In genomic region chr5:150446103-150446502, GRCh38 we compare ENCODE assay signal across 14 cellular contexts. TPM values are rescaled to one million over a fixed set of nuclear protein-coding genes. Genes with fewer than 3 reads are reported as not detected.
DNase-seq lines count a peak whose midpoint lies in the region; ATAC-seq and TF ChIP-seq lines count a peak whose summit lies in the region.
"Had no signal": no experiment of that assay in that cellular context is flagged by ENCODE, and none has a peak within 500 bp of the region (broad histone marks: within the 10 kb centered on the region; RNA-seq: fewer than 3 reads in every experiment).

No MANE protein-coding gene starts in this region.

- H2AFZ ChIP-seq in GM23338, result no peak overlapping the region
- no peak overlapping the region for H2AFZ ChIP-seq in mesenchymal stem cell (ENCODE audit: low read depth, low read length)

- H2BK12ac ChIP-seq in mesenchymal stem cell (ENCODE audit: low read length in 2 of 2), result no peak overlapping the region

- TF ChIP-seq POLR2A in thyroid gland (IDR thresholded peaks at IDR 0.05), result no peak

- H3K27me3 Mint-ChIP-seq in GM23338 (ENCODE audit: insufficient read depth, low read depth, poor library complexity), result peaks cover 51% of the 10 kb centered on the region
- no peaks in the 10 kb centered on the region for H3K27me3 Mint-ChIP-seq in activated T-helper 17 cell treated with anti-CD3 and anti-CD28 coated beads, Interleukin-2, amount 50 U/mL, for 72 hours

- peaks cover 68% of the 10 kb centered on the region for H3K36me3 Mint-ChIP-seq in GM23338 (ENCODE audit: low read depth)
- peaks cover 82% of the 10 kb centered on the region for H3K36me3 Mint-ChIP-seq in activated T-helper 17 cell treated with anti-CD3 and anti-CD28 coated beads, Interleukin-2, amount 50 U/mL, for 72 hours (ENCODE audit: low read depth)

- intact Hi-C loops in thyroid gland (cut with DNase I), result no loop called here

- peak overlapping the region; percentile 89 for H3K27ac Mint-ChIP-seq in GM23338
- H3K27ac Mint-ChIP-seq in activated T-helper 17 cell treated with anti-CD3 and anti-CD28 coated beads, Interleukin-2, amount 50 U/mL, for 72 hours, result peak overlapping the region; percentile 40

- H3K79me2 ChIP-seq in GM23338 (replicated peaks; ENCODE audit: insufficient read depth), result peaks cover 37% of the 10 kb centered on the region

- H3F3A ChIP-seq in GM23338 (replicated peaks; ENCODE audit: low read depth), result peaks cover 73% of the 10 kb centered on the region

- H2BK15ac ChIP-seq in mesenchymal stem cell (ENCODE audit: low read depth, poor library complexity, severe bottlenecking), result no peak overlapping the region

- H3K4me3 Mint-ChIP-seq in GM23338, result peak overlapping the region; percentile 36; the same call in 2 of the 3 replicates
- H3K4me3 Mint-ChIP-seq in activated T-helper 17 cell treated with anti-CD3 and anti-CD28 coated beads, Interleukin-2, amount 50 U/mL, for 72 hours, result peak overlapping the region; percentile 95

- no peak overlapping the region for H3K14ac ChIP-seq in mesenchymal stem cell (ENCODE audit: low read length in 2 of 2)

- ATAC-seq in GM23338, result no peak
- ATAC-seq in activated T-helper 17 cell treated with anti-CD3 and anti-CD28 coated beads, Interleukin-2, amount 50 U/mL, for 72 hours (replicated peaks), result no peak
- no peak for ATAC-seq in HG03095 (IDR thresholded peaks at IDR 0.05; ENCODE audit: unreplicated experiment)
- ATAC-seq: heart left ventricle had no signal

- no peak overlapping the region for H3K4ac ChIP-seq in mesenchymal stem cell (ENCODE audit: low read depth in 1 of 2, low read length in 2 of 2)

- no peak overlapping the region for H2AK5ac ChIP-seq in mesenchymal stem cell (ENCODE audit: low read length, severe bottlenecking)

- peaks cover 3% of the 10 kb centered on the region; the same call in 2 of the 3 replicates for H3K9me3 Mint-ChIP-seq in GM23338
- no peaks in the 10 kb centered on the region for H3K9me3 Mint-ChIP-seq in activated T-helper 17 cell treated with anti-CD3 and anti-CD28 coated beads, Interleukin-2, amount 50 U/mL, for 72 hours

- H3K27me3 ChIP-seq in BLaER1 treated with 17β-estradiol and CSF1 and Interleukin-3, amounts not matched to agents 10 nM and 100 nM, result no peaks in the 10 kb centered on the region
- H3K27me3 ChIP-seq in GM23338 (ENCODE audit: insufficient read depth) (no peaks in the 10 kb centered on the region), mesenchymal stem cell (ENCODE audit: control insufficient read depth in 1 of 2, insufficient read depth in 1 of 2, low read length in 2 of 2) (no peaks in the 10 kb centered on the region), thyroid gland (no peaks in the 10 kb centered on the region)
- H3K27me3 ChIP-seq: heart left ventricle had no signal

- no peak overlapping the region for H4K91ac ChIP-seq in mesenchymal stem cell (ENCODE audit: low read length)

- H3K23ac ChIP-seq in mesenchymal stem cell (ENCODE audit: low read length in 2 of 2), result no peak overlapping the region

- H3K27ac ChIP-seq in BLaER1 treated with 17β-estradiol and CSF1 and Interleukin-3, amounts not matched to agents 10 nM and 100 nM, result peak overlapping the region in 2 of 11 experiments; percentile 14 to 28; a peak in 3 of 22 replicates
- H3K27ac ChIP-seq in GM23338 (ENCODE audit: low read depth) (peak overlapping the region; percentile 95), mesenchymal stem cell (ENCODE audit: low read length, poor library complexity, severe bottlenecking) (no peak overlapping the region), thyroid gland (no peak overlapping the region)
- H3K27ac ChIP-seq: heart left ventricle had no signal

- no peak overlapping the region for H2BK120ac ChIP-seq in mesenchymal stem cell (ENCODE audit: low read depth, low read length)

- peak overlapping the region in 6 of 10 experiments; percentile 84 to 94 (median 89); a peak in 5 of 20 replicates for H3K4me3 ChIP-seq in BLaER1 treated with 17β-estradiol and CSF1 and Interleukin-3, amounts not matched to agents 10 nM and 100 nM
- H3K4me3 ChIP-seq in GM23338, result 0 out of 2 replicates have a peak overlapping the region, but pooled peaks have one; percentile 13
- no peak overlapping the region for H3K4me3 ChIP-seq in mesenchymal stem cell (ENCODE audit: insufficient read depth in 1 of 2, low read depth in 1 of 2, low read length in 2 of 2)
- H3K4me3 ChIP-seq in thyroid gland (replicated peaks in 1 of 3), result no peak overlapping the region
- H3K4me3 ChIP-seq: heart left ventricle had no signal

- TF ChIP-seq CTCF in GM23338 (conservative IDR thresholded peaks at IDR 0.05; ENCODE audit: low read depth in 2 of 2) (no peak), thyroid gland (IDR thresholded peaks at IDR 0.05) (no peak)

- peaks cover 76 to 81% (median 79%) of the 10 kb centered on the region in 11 experiments for H4K20me1 ChIP-seq in BLaER1 treated with 17β-estradiol and CSF1 and Interleukin-3, amounts not matched to agents 10 nM and 100 nM
- peaks cover 54% of the 10 kb centered on the region for H4K20me1 ChIP-seq in GM23338 (replicated peaks; ENCODE audit: insufficient read depth)

- H3K79me1 ChIP-seq in mesenchymal stem cell (replicated peaks; ENCODE audit: low read length, poor library complexity, severe bottlenecking), result peaks cover 4% of the 10 kb centered on the region

- no peaks in the 10 kb centered on the region for H3K9me2 ChIP-seq in GM23338 (ENCODE audit: insufficient read depth)

- peaks cover 42% of the 10 kb centered on the region for H3K4me1 Mint-ChIP-seq in GM23338
- H3K4me1 Mint-ChIP-seq in activated T-helper 17 cell treated with anti-CD3 and anti-CD28 coated beads, Interleukin-2, amount 50 U/mL, for 72 hours, result peaks cover 30% of the 10 kb centered on the region

- peaks cover 0 to 6% (median 0%) of the 10 kb centered on the region in 11 experiments; a peak in 2 of 22 replicates for H3K9me3 ChIP-seq in BLaER1 treated with 17β-estradiol and CSF1 and Interleukin-3, amounts not matched to agents 10 nM and 100 nM (replicated peaks in 1 of 11)
- H3K9me3 ChIP-seq in mesenchymal stem cell (ENCODE audit: control insufficient read depth, low read length), result no peaks in the 10 kb centered on the region
- no peaks in the 10 kb centered on the region for H3K9me3 ChIP-seq in thyroid gland
- H3K9me3 ChIP-seq: heart left ventricle had no signal

- H3K36me3 ChIP-seq in BLaER1 treated with 17β-estradiol and CSF1 and Interleukin-3, amounts not matched to agents 10 nM and 100 nM, result peaks cover 55 to 77% (median 67%) of the 10 kb centered on the region in 11 experiments
- H3K36me3 ChIP-seq in GM23338 (ENCODE audit: insufficient read depth), result peaks cover 52% of the 10 kb centered on the region
- H3K36me3 ChIP-seq in mesenchymal stem cell (ENCODE audit: control insufficient read depth in 1 of 2, insufficient read depth in 2 of 2, low read depth in 1 of 2, low read length in 2 of 2), result peaks cover 51 to 70% of the 10 kb centered on the region in 2 experiments
- H3K36me3 ChIP-seq in thyroid gland, result peaks cover 40 to 45% of the 10 kb centered on the region in 2 donors

- 97% methylated on average over 2 of the region's 2 CpGs for WGBS in mesenchymal stem cell
- WGBS in thyroid gland, 2 donors, result 94% methylated on average over 2 of the region's 2 CpGs

- H2BK5ac ChIP-seq in mesenchymal stem cell (ENCODE audit: low read depth, low read length, poor library complexity, severe bottlenecking), result no peak overlapping the region

- H3K4me2 ChIP-seq in BLaER1 treated with 17β-estradiol and CSF1 and Interleukin-3, amounts not matched to agents 10 nM and 100 nM, result peak overlapping the region; percentile 84 to 98 (median 91); a peak in 20 of 22 replicates
- H3K4me2 ChIP-seq in GM23338 (no peak overlapping the region), mesenchymal stem cell (ENCODE audit: low read length, poor library complexity, severe bottlenecking) (no peak overlapping the region)

- H3K4me1 ChIP-seq in BLaER1 treated with 17β-estradiol and CSF1 and Interleukin-3, amounts not matched to agents 10 nM and 100 nM, result peaks cover 26 to 70% (median 66%) of the 10 kb centered on the region in 10 experiments
- H3K4me1 ChIP-seq in GM23338 (ENCODE audit: insufficient read depth), result peaks cover 22% of the 10 kb centered on the region
- peaks cover 10% of the 10 kb centered on the region for H3K4me1 ChIP-seq in mesenchymal stem cell (ENCODE audit: control insufficient read depth, insufficient read depth, low read depth, low read length)
- H3K4me1 ChIP-seq in thyroid gland, result peaks cover 9 to 13% of the 10 kb centered on the region in 2 donors

- H3K18ac ChIP-seq in mesenchymal stem cell (ENCODE audit: low read depth in 1 of 2, low read length in 2 of 2), result no peak overlapping the region

- H3K9ac ChIP-seq in BLaER1 treated with 17β-estradiol and CSF1 and Interleukin-3, amounts not matched to agents 10 nM and 100 nM, result peak overlapping the region; percentile 90 to 100 (median 95); a peak in 20 of 22 replicates
- peak overlapping the region; percentile 98 for H3K9ac ChIP-seq in mesenchymal stem cell (ENCODE audit: low read length)

- DNase-seq in GM23338 (ENCODE audit: low spot score) (no peak), mesenchymal stem cell (no peak), DMS79 (lab: John Stamatoyannopoulos, UW) (no peak), thyroid gland (no peak), OCI-M2 (lab: John Stamatoyannopoulos, UW; ENCODE audit: unreplicated experiment) (no peak)
- DNase-seq: heart left ventricle; Karpas-422; kidney glomerular epithelial cell; NCI-H1694; stimulated activated CD4-positive, alpha-beta T cell treated with anti-CD3 and anti-CD28 coated beads, Interleukin-4, amount 100 ng/mL, for 1 hour had no signal

- no peak overlapping the region for H4K8ac ChIP-seq in mesenchymal stem cell (ENCODE audit: low read length)

RNA-seq across cellular contexts. Expression of gene RPS14, which starts 3.4 kb away (rescaled TPM):
- 1,443 and 1,506 TPM in 2 replicates for total RNA-seq in GM23338 (2014; rRNA removed; shearing (Covaris generic))
- polyA plus RNA-seq in GM23338 (2016; fragmentation: Nextera tagmentation; extraction: Ambion mirVana), result 2,790 and 2,911 TPM in 2 replicates
- total RNA-seq in activated T-helper 17 cell treated with anti-CD3 and anti-CD28 coated beads, Interleukin-2, amount 50 U/mL, for 72 hours, result 1,000 to 10,000 TPM; 2,772 to 2,939 TPM
- polyA plus RNA-seq in mesenchymal stem cell (2013, experiment 1 of 2), result 3,588 TPM
- polyA plus RNA-seq in mesenchymal stem cell (2013, experiment 2 of 2), result 3,623 TPM
- total RNA-seq in thyroid gland, result 1,000 to 10,000 TPM; 2,017 to 5,540 (median 2,786) TPM

RNA-seq across cellular contexts. Expression of gene CD74, which starts 33.4 kb away (rescaled TPM):
- total RNA-seq in GM23338 (2014; rRNA removed; shearing (Covaris generic)), result 49.8 and 54.8 TPM in 2 replicates
- 98.4 and 105 TPM in 2 replicates for polyA plus RNA-seq in GM23338 (2016; fragmentation: Nextera tagmentation; extraction: Ambion mirVana)
- total RNA-seq in activated T-helper 17 cell treated with anti-CD3 and anti-CD28 coated beads, Interleukin-2, amount 50 U/mL, for 72 hours, result 100 to 1,000 TPM; 265 to 629 TPM
- polyA plus RNA-seq in mesenchymal stem cell (2013, experiment 1 of 2), result 0.43 TPM
- 0.36 TPM for polyA plus RNA-seq in mesenchymal stem cell (2013, experiment 2 of 2)
- 100 to 1,000 TPM; 287 to 675 (median 493) TPM for total RNA-seq in thyroid gland
- total RNA-seq: NCI-H460 had no signal

Comparison
In these comparisons a context has a peak if more than half of its experiments do, and no peak if none do; other contexts are left out.
1. H3K4me2 ChIP-seq: peak in BLaER1 treated with 17β-estradiol and CSF1 and Interleukin-3, amounts not matched to agents 10 nM and 100 nM (11 of 11); none in GM23338 (single experiment) and mesenchymal stem cell (single experiment).
2. H3K4me3 ChIP-seq: peak in BLaER1 treated with 17β-estradiol and CSF1 and Interleukin-3, amounts not matched to agents 10 nM and 100 nM (6 of 10) and GM23338 (single experiment); none in mesenchymal stem cell (0 of 2) and thyroid gland (0 of 3).